ENCODE assay signal across 32 cellular contexts in genomic region chr11:15111215-15111614, GRCh38. TPM values are rescaled to one million over a fixed set of nuclear protein-coding genes. Genes with fewer than 3 reads are reported as not detected.
"Had no signal": no experiment of that assay in that cellular context is flagged by ENCODE, and none has a peak within 500 bp of the region (broad histone marks: within the 10 kb centered on the region; RNA-seq: fewer than 3 reads in every experiment).

No MANE protein-coding gene starts in this region.

- H3K4me3 ChIP-seq: dorsolateral prefrontal cortex, heart right ventricle, left lung, ovary, psoas muscle, sigmoid colon, testis, tibial artery, upper lobe of left lung had no signal

- H3K4me3 Mint-ChIP-seq: endodermal cell; naive thymus-derived CD8-positive, alpha-beta T cell; nephron progenitor cell; stimulated activated effector memory CD8-positive, alpha-beta T cell treated with anti-CD3 and anti-CD28 coated beads, Interleukin-12 subunit alpha, Interleukin-12 subunit beta, amount 100 ng/mL, for 72 hours had no signal

- ATAC-seq: esophagus mucosa; heart right ventricle; left cardiac atrium; left lung; naive thymus-derived CD8-positive, alpha-beta T cell; psoas muscle; right cardiac atrium; stimulated activated effector memory CD8-positive, alpha-beta T cell treated with anti-CD3 and anti-CD28 coated beads, Interleukin-12 subunit alpha, Interleukin-12 subunit beta, amount 100 ng/mL, for 72 hours; stimulated activated naive CD8-positive, alpha-beta T cell treated with anti-CD3 and anti-CD28 coated beads, Interleukin-15, Interleukin-2, amounts not matched to agents 100 U/mL and 50 U/mL, for 24 hours had no signal

- H3K4me1 ChIP-seq: left lung had no signal

- H3K27me3 ChIP-seq: ovary, testis had no signal

- H3K36me3 ChIP-seq: heart right ventricle, left lung, ovary, sigmoid colon, tibial artery, upper lobe of left lung had no signal

- DNase-seq: dorsolateral prefrontal cortex; effector CD4-positive, alpha-beta T cell; endodermal cell; foreskin melanocyte; glutamatergic neuron; heart right ventricle; hippocampal formation; left cardiac atrium; left lung; midbrain; naive thymus-derived CD8-positive, alpha-beta T cell; nephron progenitor cell; nucleus accumbens; ovary; posterior cingulate gyrus; psoas muscle; right cardiac atrium; sigmoid colon; stimulated activated CD4-positive, alpha-beta T cell treated with anti-CD3 and anti-CD28 coated beads, Interleukin-2, amount 100 ng/mL, for 24 hours; stimulated activated CD4-positive, alpha-beta T cell treated with anti-CD3 and anti-CD28 coated beads, Interleukin-4, amount 100 ng/mL, for 24 hours; stimulated activated naive CD8-positive, alpha-beta T cell treated with anti-CD3 and anti-CD28 coated beads, Interleukin-15, Interleukin-2, amounts not matched to agents 100 U/mL and 50 U/mL, for 24 hours; substantia nigra; testis; tibial artery; upper lobe of left lung had no signal

- H3K36me3 Mint-ChIP-seq: naive thymus-derived CD8-positive, alpha-beta T cell; stimulated activated effector memory CD8-positive, alpha-beta T cell treated with anti-CD3 and anti-CD28 coated beads, Interleukin-12 subunit alpha, Interleukin-12 subunit beta, amount 100 ng/mL, for 72 hours had no signal

- H3K27ac ChIP-seq: dorsolateral prefrontal cortex, epithelial cell of prostate, heart right ventricle, left lung, ovary, psoas muscle, sigmoid colon, testis, tibial artery, upper lobe of left lung had no signal

- H3K27ac Mint-ChIP-seq: endodermal cell; naive thymus-derived CD8-positive, alpha-beta T cell; nephron progenitor cell; stimulated activated effector memory CD8-positive, alpha-beta T cell treated with anti-CD3 and anti-CD28 coated beads, Interleukin-12 subunit alpha, Interleukin-12 subunit beta, amount 100 ng/mL, for 72 hours had no signal

- H3K9me3 ChIP-seq: heart right ventricle, left lung, ovary, psoas muscle, sigmoid colon, testis, tibial artery, upper lobe of left lung had no signal

- H3K9me3 Mint-ChIP-seq: endodermal cell; naive thymus-derived CD8-positive, alpha-beta T cell; nephron progenitor cell; stimulated activated effector memory CD8-positive, alpha-beta T cell treated with anti-CD3 and anti-CD28 coated beads, Interleukin-12 subunit alpha, Interleukin-12 subunit beta, amount 100 ng/mL, for 72 hours had no signal

RNA-seq across cellular contexts. Expression of gene INSC, which starts 3.5 kb away (rescaled TPM):
- total RNA-seq: endodermal cell, lung microvascular endothelial cell, psoas muscle had no signal
- polyA plus RNA-seq: naive thymus-derived CD8-positive, alpha-beta T cell had no signal

RNA-seq across cellular contexts. Expression of gene CALCB, which starts 37.8 kb away (rescaled TPM):
- total RNA-seq: endodermal cell, esophagus mucosa, left cardiac atrium, lower leg skin, lung microvascular endothelial cell, mucosa of gallbladder, skeletal muscle tissue had no signal
